15 cellular contexts compared by ENCODE assay signal in genomic region chr2:188973650-188974049, GRCh38. TPM values are rescaled to one million over a fixed set of nuclear protein-coding genes. Genes with fewer than 3 reads are reported as not detected.
DNase-seq lines count a peak whose midpoint lies in the region; ATAC-seq and TF ChIP-seq lines count a peak whose summit lies in the region.
"Had no signal": no experiment of that assay in that cellular context is flagged by ENCODE, and none has a peak within 500 bp of the region (broad histone marks: within the 10 kb centered on the region; RNA-seq: fewer than 3 reads in every experiment).

No MANE protein-coding gene starts in this region.

- TF ChIP-seq CTCF in right atrium auricular region (IDR thresholded peaks at IDR 0.05), result no peak
- no peak for TF ChIP-seq CTCF in fibroblast of pulmonary artery (IDR thresholded peaks at IDR 0.05; ENCODE audit: low read length, missing control alignments)
- TF ChIP-seq CTCF in GM13977 (IDR thresholded peaks at IDR 0.05; ENCODE audit: extremely low read depth, insufficient read depth, missing control alignments), result no peak

- H3K9me3 ChIP-seq in right atrium auricular region, result no peaks in the 10 kb centered on the region
- no peaks in the 10 kb centered on the region for H3K9me3 ChIP-seq in aorta (ENCODE audit: control insufficient read depth, low read length)

- H3K27ac ChIP-seq in right atrium auricular region (peak overlapping the region; percentile 68 to 84), rectal smooth muscle tissue (ENCODE audit: low read depth, low read length) (peak overlapping the region; percentile 95), aorta (ENCODE audit: low read depth in 1 of 2, low read length in 2 of 2) (no peak overlapping the region)
- H3K27ac ChIP-seq: RWPE1 had no signal

- in situ Hi-C loops in GM13977 (cut with MboI; ENCODE audit: low pct_unique_long_range_greater_than_20kb, low sequenced_read_pairs, unreplicated experiment), result no loop called here

- no peak overlapping the region for H3K9ac ChIP-seq in rectal smooth muscle tissue (ENCODE audit: low read length)

- peak overlapping the region; percentile 45 to 47 for H3K4me3 ChIP-seq in right atrium auricular region
- H3K4me3 ChIP-seq in fibroblast of pulmonary artery (replicated peaks; ENCODE audit: low read depth, low read length), result peak overlapping the region; percentile 84
- peak overlapping the region; percentile 71 for H3K4me3 ChIP-seq in rectal smooth muscle tissue (ENCODE audit: low read length)
- peak overlapping the region; percentile 34 to 100 for H3K4me3 ChIP-seq in aorta (ENCODE audit: low read length in 2 of 2)

- ATAC-seq in left cardiac atrium (no peak), aorta (ENCODE audit: low FRiP score) (no peak), HG03460 (IDR thresholded peaks at IDR 0.05; ENCODE audit: unreplicated experiment) (no peak), GM21447 (IDR thresholded peaks at IDR 0.05; ENCODE audit: unreplicated experiment) (no peak)

- H3K4me1 ChIP-seq in right atrium auricular region, result no peaks in the 10 kb centered on the region
- H3K4me1 ChIP-seq in rectal smooth muscle tissue (ENCODE audit: control insufficient read depth, insufficient read depth, low read length), result peaks cover 33% of the 10 kb centered on the region
- peaks cover 0 to 2% of the 10 kb centered on the region in 2 donors for H3K4me1 ChIP-seq in aorta (ENCODE audit: control insufficient read depth in 1 of 2, insufficient read depth in 2 of 2, low read length in 2 of 2)

- intact Hi-C loops in left cardiac atrium (cut with DNase I) (loop anchor here in 1 of 2 donors (5.0 to 10.0 kb wide), 2 partner anchors 189 to 446 kb away; no protein-coding TSS in a partner anchor), aorta (cut with DNase I) (loop anchor here (10.0 kb wide), 4 partner anchors 79 to 379 kb away; no protein-coding TSS in a partner anchor)

- WGBS in aorta, 2 donors, result 3 to 9% methylated on average over 3 of the region's 3 CpGs

- H3K27me3 ChIP-seq in right atrium auricular region (no peaks in the 10 kb centered on the region), rectal smooth muscle tissue (ENCODE audit: control insufficient read depth, insufficient read depth, low read length) (no peaks in the 10 kb centered on the region), aorta (ENCODE audit: control insufficient read depth in 1 of 2, insufficient read depth in 2 of 2, low read length in 1 of 2) (no peaks in the 10 kb centered on the region)

- no peaks in the 10 kb centered on the region for H3K36me3 ChIP-seq in right atrium auricular region
- H3K36me3 ChIP-seq in rectal smooth muscle tissue (ENCODE audit: control insufficient read depth, insufficient read depth, low read length), result no peaks in the 10 kb centered on the region
- H3K36me3 ChIP-seq in aorta (ENCODE audit: control insufficient read depth in 1 of 2, insufficient read depth in 2 of 2, low read length in 1 of 2), result no peaks in the 10 kb centered on the region

- DNase-seq in right atrium auricular region (ENCODE audit: low spot score) (no peak), left cardiac atrium (no peak), fibroblast of pulmonary artery (ENCODE audit: low read depth) (no peak), aorta (no peak), GM13977 (ENCODE audit: low spot score) (no peak)
- DNase-seq: activated naive CD4-positive, alpha-beta T cell treated with Interleukin-2 at 50 U/mL for 16 hours; Calu3; cerebellar nuclear complex; immature natural killer cell; NCI-H2029; NCI-H82 had no signal

RNA-seq across cellular contexts. Expression of gene COL3A1, which starts 0.5 kb away (rescaled TPM):
- total RNA-seq in right atrium auricular region (100 to 1,000 TPM in 1 of 2 donors, 10 to 100 TPM in 1; 86.4 to 608 TPM), left cardiac atrium (100 to 1,000 TPM; 202 to 305 TPM), aorta (1,000 to 10,000 TPM in 1 of 2 donors, 100 to 1,000 TPM in 1; 673 to 1,346 TPM)
- 100 to 1,000 TPM; 155 to 875 TPM for polyA plus RNA-seq in aorta
- total RNA-seq: Calu3 had no signal
- polyA plus RNA-seq: immature natural killer cell had no signal

Comparison
In these comparisons a context has a peak if more than half of its experiments do, and no peak if none do; other contexts are left out.
1. H3K27ac ChIP-seq: peak in right atrium auricular region (2 of 2) and rectal smooth muscle tissue (single experiment); none in aorta (0 of 2).
2. Peak in every context shown above with its lines, with median percentiles within 50 percentile points of each other: H3K4me3 ChIP-seq.